In the genomic region with DNA sequence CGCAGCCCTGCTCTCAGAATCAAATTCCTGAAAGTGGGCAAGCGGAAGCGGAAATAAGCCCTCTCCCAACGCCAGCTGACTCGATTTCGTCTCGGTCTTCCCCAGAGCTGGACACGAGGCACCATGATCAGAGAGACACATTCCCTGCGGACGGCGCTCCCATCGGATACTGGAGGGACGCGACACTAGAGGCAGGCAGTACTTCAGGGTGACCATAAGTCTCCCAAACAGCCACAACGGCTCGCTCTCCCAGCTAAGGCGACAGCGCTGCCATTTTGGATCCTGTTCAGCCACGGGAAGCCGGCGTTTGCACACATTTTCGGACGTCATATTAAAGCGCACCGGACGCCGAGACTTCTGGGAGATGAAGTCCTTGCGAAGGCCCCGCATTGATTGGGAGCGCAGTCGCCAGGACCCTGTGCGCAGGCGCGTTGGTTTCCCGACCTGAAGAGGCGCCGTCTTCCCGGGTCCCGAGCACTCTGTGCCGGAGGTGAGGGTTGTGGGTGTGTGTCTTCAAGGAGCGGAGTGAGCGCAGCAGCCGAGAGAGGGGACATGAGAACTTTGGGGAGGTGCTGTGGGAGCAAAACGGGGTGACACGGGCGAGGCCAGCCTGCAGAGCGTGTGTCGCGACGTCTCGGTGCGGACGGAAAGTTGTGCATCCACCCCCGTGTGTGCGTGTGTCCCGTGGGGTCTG, we compare ENCODE assay signal across 1 cellular context.
TF ChIP-seq lines count a peak whose summit lies in the region.

ZNF2 (plus strand) TSS at position 439 of the 694 bp plus-strand sequence. CDS start 10,418 bp downstream, outside the sequence.

TF ChIP-seq in K562, 482 proteins besides CTCF, POLR2A, EP300 and RAD21 (continued from another document and continues in another):
- TF ChIP-seq CLOCK (CRISPR knock-in tag; IDR thresholded peaks at IDR 0.05; ENCODE audit: borderline replicate concordance): no peak
- no peak for TF ChIP-seq BRF1 (IDR thresholded peaks at IDR 0.05; ENCODE audit: borderline replicate concordance, extremely low read depth, insufficient read length)
- peak; percentile 82 for TF ChIP-seq EHMT2 (IDR thresholded peaks at IDR 0.05)
- no peak for TF ChIP-seq MTA2 (IDR thresholded peaks at IDR 0.05; ENCODE audit: low read depth)
- TF ChIP-seq, protein P1, sequence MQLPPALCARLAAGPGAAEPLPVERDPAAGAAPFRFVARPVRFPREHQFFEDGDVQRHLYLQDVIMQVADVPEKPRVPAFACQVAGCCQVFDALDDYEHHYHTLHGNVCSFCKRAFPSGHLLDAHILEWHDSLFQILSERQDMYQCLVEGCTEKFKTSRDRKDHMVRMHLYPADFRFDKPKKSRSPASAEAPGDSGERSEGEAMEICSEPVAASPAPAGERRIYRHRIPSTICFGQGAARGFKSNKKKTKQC (CRISPR knock-in tag; IDR thresholded peaks at IDR 0.05): peak; percentile 14; the same call in 1 of the 2 replicates
- no peak for TF ChIP-seq DEAF1 (CRISPR knock-in tag; IDR thresholded peaks at IDR 0.05)
- no peak for TF ChIP-seq SRSF3 (IDR thresholded peaks at IDR 0.05; ENCODE audit: insufficient read depth, low read length)
- no peak for TF ChIP-seq MTF1 (CRISPR knock-in tag; IDR thresholded peaks at IDR 0.05; ENCODE audit: borderline replicate concordance)
- TF ChIP-seq HNRNPL (IDR thresholded peaks at IDR 0.05; ENCODE audit: low read depth, low read length): no peak
- TF ChIP-seq CBX8 (IDR thresholded peaks at IDR 0.05; ENCODE audit: borderline replicate concordance, extremely low read depth, low read depth, low read length, poor library complexity, severe bottlenecking): no peak
- TF ChIP-seq CTBP1 (IDR thresholded peaks at IDR 0.05; ENCODE audit: borderline replicate concordance): peak; percentile 37; the same call in 1 of the 2 replicates
- no peak for TF ChIP-seq ZNF253 (CRISPR knock-in tag; conservative IDR thresholded peaks at IDR 0.05)
- TF ChIP-seq, protein P2, sequence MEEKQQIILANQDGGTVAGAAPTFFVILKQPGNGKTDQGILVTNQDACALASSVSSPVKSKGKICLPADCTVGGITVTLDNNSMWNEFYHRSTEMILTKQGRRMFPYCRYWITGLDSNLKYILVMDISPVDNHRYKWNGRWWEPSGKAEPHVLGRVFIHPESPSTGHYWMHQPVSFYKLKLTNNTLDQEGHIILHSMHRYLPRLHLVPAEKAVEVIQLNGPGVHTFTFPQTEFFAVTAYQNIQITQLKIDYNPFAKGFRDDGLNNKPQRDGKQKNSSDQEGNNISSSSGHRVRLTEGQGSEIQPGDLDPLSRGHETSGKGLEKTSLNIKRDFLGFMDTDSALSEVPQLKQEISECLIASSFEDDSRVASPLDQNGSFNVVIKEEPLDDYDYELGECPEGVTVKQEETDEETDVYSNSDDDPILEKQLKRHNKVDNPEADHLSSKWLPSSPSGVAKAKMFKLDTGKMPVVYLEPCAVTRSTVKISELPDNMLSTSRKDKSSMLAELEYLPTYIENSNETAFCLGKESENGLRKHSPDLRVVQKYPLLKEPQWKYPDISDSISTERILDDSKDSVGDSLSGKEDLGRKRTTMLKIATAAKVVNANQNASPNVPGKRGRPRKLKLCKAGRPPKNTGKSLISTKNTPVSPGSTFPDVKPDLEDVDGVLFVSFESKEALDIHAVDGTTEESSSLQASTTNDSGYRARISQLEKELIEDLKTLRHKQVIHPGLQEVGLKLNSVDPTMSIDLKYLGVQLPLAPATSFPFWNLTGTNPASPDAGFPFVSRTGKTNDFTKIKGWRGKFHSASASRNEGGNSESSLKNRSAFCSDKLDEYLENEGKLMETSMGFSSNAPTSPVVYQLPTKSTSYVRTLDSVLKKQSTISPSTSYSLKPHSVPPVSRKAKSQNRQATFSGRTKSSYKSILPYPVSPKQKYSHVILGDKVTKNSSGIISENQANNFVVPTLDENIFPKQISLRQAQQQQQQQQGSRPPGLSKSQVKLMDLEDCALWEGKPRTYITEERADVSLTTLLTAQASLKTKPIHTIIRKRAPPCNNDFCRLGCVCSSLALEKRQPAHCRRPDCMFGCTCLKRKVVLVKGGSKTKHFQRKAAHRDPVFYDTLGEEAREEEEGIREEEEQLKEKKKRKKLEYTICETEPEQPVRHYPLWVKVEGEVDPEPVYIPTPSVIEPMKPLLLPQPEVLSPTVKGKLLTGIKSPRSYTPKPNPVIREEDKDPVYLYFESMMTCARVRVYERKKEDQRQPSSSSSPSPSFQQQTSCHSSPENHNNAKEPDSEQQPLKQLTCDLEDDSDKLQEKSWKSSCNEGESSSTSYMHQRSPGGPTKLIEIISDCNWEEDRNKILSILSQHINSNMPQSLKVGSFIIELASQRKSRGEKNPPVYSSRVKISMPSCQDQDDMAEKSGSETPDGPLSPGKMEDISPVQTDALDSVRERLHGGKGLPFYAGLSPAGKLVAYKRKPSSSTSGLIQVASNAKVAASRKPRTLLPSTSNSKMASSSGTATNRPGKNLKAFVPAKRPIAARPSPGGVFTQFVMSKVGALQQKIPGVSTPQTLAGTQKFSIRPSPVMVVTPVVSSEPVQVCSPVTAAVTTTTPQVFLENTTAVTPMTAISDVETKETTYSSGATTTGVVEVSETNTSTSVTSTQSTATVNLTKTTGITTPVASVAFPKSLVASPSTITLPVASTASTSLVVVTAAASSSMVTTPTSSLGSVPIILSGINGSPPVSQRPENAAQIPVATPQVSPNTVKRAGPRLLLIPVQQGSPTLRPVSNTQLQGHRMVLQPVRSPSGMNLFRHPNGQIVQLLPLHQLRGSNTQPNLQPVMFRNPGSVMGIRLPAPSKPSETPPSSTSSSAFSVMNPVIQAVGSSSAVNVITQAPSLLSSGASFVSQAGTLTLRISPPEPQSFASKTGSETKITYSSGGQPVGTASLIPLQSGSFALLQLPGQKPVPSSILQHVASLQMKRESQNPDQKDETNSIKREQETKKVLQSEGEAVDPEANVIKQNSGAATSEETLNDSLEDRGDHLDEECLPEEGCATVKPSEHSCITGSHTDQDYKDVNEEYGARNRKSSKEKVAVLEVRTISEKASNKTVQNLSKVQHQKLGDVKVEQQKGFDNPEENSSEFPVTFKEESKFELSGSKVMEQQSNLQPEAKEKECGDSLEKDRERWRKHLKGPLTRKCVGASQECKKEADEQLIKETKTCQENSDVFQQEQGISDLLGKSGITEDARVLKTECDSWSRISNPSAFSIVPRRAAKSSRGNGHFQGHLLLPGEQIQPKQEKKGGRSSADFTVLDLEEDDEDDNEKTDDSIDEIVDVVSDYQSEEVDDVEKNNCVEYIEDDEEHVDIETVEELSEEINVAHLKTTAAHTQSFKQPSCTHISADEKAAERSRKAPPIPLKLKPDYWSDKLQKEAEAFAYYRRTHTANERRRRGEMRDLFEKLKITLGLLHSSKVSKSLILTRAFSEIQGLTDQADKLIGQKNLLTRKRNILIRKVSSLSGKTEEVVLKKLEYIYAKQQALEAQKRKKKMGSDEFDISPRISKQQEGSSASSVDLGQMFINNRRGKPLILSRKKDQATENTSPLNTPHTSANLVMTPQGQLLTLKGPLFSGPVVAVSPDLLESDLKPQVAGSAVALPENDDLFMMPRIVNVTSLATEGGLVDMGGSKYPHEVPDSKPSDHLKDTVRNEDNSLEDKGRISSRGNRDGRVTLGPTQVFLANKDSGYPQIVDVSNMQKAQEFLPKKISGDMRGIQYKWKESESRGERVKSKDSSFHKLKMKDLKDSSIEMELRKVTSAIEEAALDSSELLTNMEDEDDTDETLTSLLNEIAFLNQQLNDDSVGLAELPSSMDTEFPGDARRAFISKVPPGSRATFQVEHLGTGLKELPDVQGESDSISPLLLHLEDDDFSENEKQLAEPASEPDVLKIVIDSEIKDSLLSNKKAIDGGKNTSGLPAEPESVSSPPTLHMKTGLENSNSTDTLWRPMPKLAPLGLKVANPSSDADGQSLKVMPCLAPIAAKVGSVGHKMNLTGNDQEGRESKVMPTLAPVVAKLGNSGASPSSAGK (IDR thresholded peaks at IDR 0.05): peak; percentile 53; the same call in 1 of the 2 replicates
- peak in 1 of 2 experiments; percentile 27; a peak in 1 of 4 replicates for TF ChIP-seq KDM4B (IDR thresholded peaks at IDR 0.05; ENCODE audit: borderline replicate concordance in 2 of 2, low read depth in 1 of 2)
- TF ChIP-seq TSHZ1 (CRISPR knock-in tag; IDR thresholded peaks at IDR 0.05): no peak
- no peak for TF ChIP-seq ZBTB33 (CRISPR knock-in tag; IDR thresholded peaks at IDR 0.05)
- TF ChIP-seq ARID2 (IDR thresholded peaks at IDR 0.05): no peak
- TF ChIP-seq, protein P3, sequence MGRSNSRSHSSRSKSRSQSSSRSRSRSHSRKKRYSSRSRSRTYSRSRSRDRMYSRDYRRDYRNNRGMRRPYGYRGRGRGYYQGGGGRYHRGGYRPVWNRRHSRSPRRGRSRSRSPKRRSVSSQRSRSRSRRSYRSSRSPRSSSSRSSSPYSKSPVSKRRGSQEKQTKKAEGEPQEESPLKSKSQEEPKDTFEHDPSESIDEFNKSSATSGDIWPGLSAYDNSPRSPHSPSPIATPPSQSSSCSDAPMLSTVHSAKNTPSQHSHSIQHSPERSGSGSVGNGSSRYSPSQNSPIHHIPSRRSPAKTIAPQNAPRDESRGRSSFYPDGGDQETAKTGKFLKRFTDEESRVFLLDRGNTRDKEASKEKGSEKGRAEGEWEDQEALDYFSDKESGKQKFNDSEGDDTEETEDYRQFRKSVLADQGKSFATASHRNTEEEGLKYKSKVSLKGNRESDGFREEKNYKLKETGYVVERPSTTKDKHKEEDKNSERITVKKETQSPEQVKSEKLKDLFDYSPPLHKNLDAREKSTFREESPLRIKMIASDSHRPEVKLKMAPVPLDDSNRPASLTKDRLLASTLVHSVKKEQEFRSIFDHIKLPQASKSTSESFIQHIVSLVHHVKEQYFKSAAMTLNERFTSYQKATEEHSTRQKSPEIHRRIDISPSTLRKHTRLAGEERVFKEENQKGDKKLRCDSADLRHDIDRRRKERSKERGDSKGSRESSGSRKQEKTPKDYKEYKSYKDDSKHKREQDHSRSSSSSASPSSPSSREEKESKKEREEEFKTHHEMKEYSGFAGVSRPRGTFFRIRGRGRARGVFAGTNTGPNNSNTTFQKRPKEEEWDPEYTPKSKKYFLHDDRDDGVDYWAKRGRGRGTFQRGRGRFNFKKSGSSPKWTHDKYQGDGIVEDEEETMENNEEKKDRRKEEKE (IDR thresholded peaks at IDR 0.05; ENCODE audit: borderline replicate concordance in 1 of 2, control insufficient read depth in 1 of 2, low read depth in 2 of 2, low read length in 1 of 2): no peak
